ENCODE assay signal across 25 cellular contexts in genomic region chr15:100394726-100395125, GRCh38. TPM values are rescaled to one million over a fixed set of nuclear protein-coding genes. Genes with fewer than 3 reads are reported as not detected.
"Had no signal": no experiment of that assay in that cellular context is flagged by ENCODE, and none has a peak within 500 bp of the region (broad histone marks: within the 10 kb centered on the region; RNA-seq: fewer than 3 reads in every experiment).

No MANE protein-coding gene starts in this region.

- H3K36me3 Mint-ChIP-seq: activated naive CD4-positive, alpha-beta T cell treated with anti-CD3 and anti-CD28 coated beads, Interleukin-2, amount 10 ng/mL, durations not matched to agents 7 days and 5 days; activated naive CD8-positive, alpha-beta T cell treated with anti-CD3 and anti-CD28 coated beads for 36 hours; T-cell had no signal

- H3K4me3 ChIP-seq: MG63, SK-N-MC had no signal

- H3K27me3 Mint-ChIP-seq: activated CD4-positive, alpha-beta memory T cell treated with anti-CD3 and anti-CD28 coated beads, Interleukin-2, amount 10 ng/mL, durations not matched to agents 7 days and 5 days; activated CD4-positive, alpha-beta T cell treated with anti-CD3 and anti-CD28 coated beads for 36 hours; activated naive CD8-positive, alpha-beta T cell treated with anti-CD3 and anti-CD28 coated beads for 36 hours had no signal

- H3K27ac Mint-ChIP-seq: activated CD4-positive, alpha-beta memory T cell treated with anti-CD3 and anti-CD28 coated beads, Interleukin-2, amount 10 ng/mL, durations not matched to agents 7 days and 5 days; activated CD4-positive, alpha-beta T cell treated with anti-CD3 and anti-CD28 coated beads for 36 hours; activated naive CD4-positive, alpha-beta T cell treated with anti-CD3 and anti-CD28 coated beads, Interleukin-2, amount 10 ng/mL, durations not matched to agents 7 days and 5 days; activated naive CD8-positive, alpha-beta T cell treated with anti-CD3 and anti-CD28 coated beads for 36 hours; activated T-cell treated with anti-CD3 and anti-CD28 coated beads, Interleukin-2, amount 50 U/mL, for 72 hours; activated T-helper 2 cell treated with anti-CD3 and anti-CD28 coated beads, Interferon-gamma antibody, Interleukin-2, Interleukin-4, amounts not matched to agents 10 μg/mL and 5 μg/mL and 100 μg/mL, durations not matched to agents 14 hours and 24 hours and 36 hours; T-cell had no signal

- DNase-seq: activated CD4-positive, alpha-beta memory T cell treated with anti-CD3 and anti-CD28 coated beads, Interleukin-2, amount 10 ng/mL, durations not matched to agents 7 days and 5 days; activated CD4-positive, alpha-beta T cell treated with anti-CD3 and anti-CD28 coated beads for 36 hours; activated CD4-positive, alpha-beta T cell treated with anti-CD3 and anti-CD28 coated beads, Interleukin-2, amount 50 U/mL, for 1 hour; activated CD4-positive, CD25-positive, alpha-beta regulatory T cell; activated gamma-delta T cell treated with Interleukin-2 at 50 U/mL for 16 hours; activated naive CD4-positive, alpha-beta T cell treated with anti-CD3 and anti-CD28 coated beads, Interleukin-2, amount 10 ng/mL, durations not matched to agents 7 days and 5 days; activated naive CD8-positive, alpha-beta T cell treated with anti-CD3 and anti-CD28 coated beads for 36 hours; activated T-cell treated with anti-CD3 and anti-CD28 coated beads for 4 hours; activated T-cell treated with anti-CD3 and anti-CD28 coated beads, Interleukin-2, amount 50 U/mL, for 72 hours; cerebellar nuclear complex; MG63; NCI-H1105; NCI-H1436 treated with DMSO at 0.1 percent for 48 hours; NCI-H187; NCI-H2081; NCI-H510A treated with DMSO at 0.1 percent for 48 hours; NCI-H69; T-cell; T-helper 2 cell; T1000 had no signal

- H3K9me3 ChIP-seq: MG63 had no signal

- H3K9me3 Mint-ChIP-seq: activated CD4-positive, alpha-beta memory T cell treated with anti-CD3 and anti-CD28 coated beads, Interleukin-2, amount 10 ng/mL, durations not matched to agents 7 days and 5 days; activated naive CD4-positive, alpha-beta T cell treated with anti-CD3 and anti-CD28 coated beads, Interleukin-2, amount 10 ng/mL, durations not matched to agents 7 days and 5 days; activated naive CD8-positive, alpha-beta T cell treated with anti-CD3 and anti-CD28 coated beads for 36 hours; activated T-cell treated with anti-CD3 and anti-CD28 coated beads, Interleukin-2, amount 50 U/mL, for 72 hours; activated T-helper 2 cell treated with anti-CD3 and anti-CD28 coated beads, Interferon-gamma antibody, Interleukin-2, Interleukin-4, amounts not matched to agents 10 μg/mL and 5 μg/mL and 100 μg/mL, durations not matched to agents 14 hours and 24 hours and 36 hours; T-cell had no signal

- H3K4me3 Mint-ChIP-seq: activated CD4-positive, alpha-beta memory T cell treated with anti-CD3 and anti-CD28 coated beads, Interleukin-2, amount 10 ng/mL, durations not matched to agents 7 days and 5 days; activated CD4-positive, alpha-beta T cell treated with anti-CD3 and anti-CD28 coated beads for 36 hours; activated naive CD4-positive, alpha-beta T cell treated with anti-CD3 and anti-CD28 coated beads, Interleukin-2, amount 10 ng/mL, durations not matched to agents 7 days and 5 days; activated naive CD8-positive, alpha-beta T cell treated with anti-CD3 and anti-CD28 coated beads for 36 hours; activated T-cell treated with anti-CD3 and anti-CD28 coated beads, Interleukin-2, amount 50 U/mL, for 72 hours; T-cell had no signal

- H3K4me1 Mint-ChIP-seq: activated CD4-positive, alpha-beta memory T cell treated with anti-CD3 and anti-CD28 coated beads, Interleukin-2, amount 10 ng/mL, durations not matched to agents 7 days and 5 days; activated CD4-positive, alpha-beta T cell treated with anti-CD3 and anti-CD28 coated beads for 36 hours; activated naive CD4-positive, alpha-beta T cell treated with anti-CD3 and anti-CD28 coated beads, Interleukin-2, amount 10 ng/mL, durations not matched to agents 7 days and 5 days; activated naive CD8-positive, alpha-beta T cell treated with anti-CD3 and anti-CD28 coated beads for 36 hours; T-cell had no signal

- H3K27ac ChIP-seq: SK-N-MC, VCaP had no signal

- ATAC-seq: activated CD4-positive, alpha-beta T cell treated with anti-CD3 and anti-CD28 coated beads for 36 hours; activated T-cell treated with anti-CD3 and anti-CD28 coated beads, Interleukin-2, amount 50 U/mL, for 72 hours; Right ventricle myocardium inferior; T-cell had no signal

- H3K36me3 ChIP-seq: MG63 had no signal

RNA-seq across cellular contexts. Expression of gene ADAMTS17, which starts 53.0 kb away (rescaled TPM):
- total RNA-seq: OCI-LY7 had no signal
